ENCODE assay signal across 21 cellular contexts in genomic region chr9:10134266-10134665, GRCh38.
DNase-seq lines count a peak whose midpoint lies in the region; ATAC-seq and TF ChIP-seq lines count a peak whose summit lies in the region.
"Had no signal": no experiment of that assay in that cellular context is flagged by ENCODE, and none has a peak within 500 bp of the region (broad histone marks: within the 10 kb centered on the region; RNA-seq: fewer than 3 reads in every experiment).

No MANE protein-coding gene starts in this region.

- no peak overlapping the region for H3K9ac ChIP-seq in neural progenitor cell
- H3K9ac ChIP-seq: BLaER1, GM23248 had no signal

- H3K9me3 ChIP-seq in neural progenitor cell (ENCODE audit: low read depth) = no peaks in the 10 kb centered on the region
- H3K9me3 ChIP-seq: BLaER1, Caco-2, HAP-1 had no signal

- no peak for TF ChIP-seq CTCF in GM23338 (conservative IDR thresholded peaks at IDR 0.05; ENCODE audit: low read depth in 2 of 2)
- no peak for TF ChIP-seq CTCF in WTC11 (IDR thresholded peaks at IDR 0.05)
- no peak for TF ChIP-seq CTCF in neural progenitor cell (IDR thresholded peaks at IDR 0.05)

- H3K27me3 ChIP-seq in GM23338 (ENCODE audit: insufficient read depth) (no peaks in the 10 kb centered on the region), neural progenitor cell (no peaks in the 10 kb centered on the region)
- H3K27me3 ChIP-seq: BLaER1 had no signal

- H3K4me3 Mint-ChIP-seq in GM23338 (no peak overlapping the region), WTC11 (no peak overlapping the region), neural progenitor cell (no peak overlapping the region)
- H3K4me3 Mint-ChIP-seq: B cell; CD4-positive, CD25-positive, alpha-beta regulatory T cell; CD8-positive, alpha-beta T cell; HFFc6 had no signal

- CTCF ChIA-PET in WTC11 (lab: Charles Lee) = no interaction called here

- ATAC-seq in GM23338 (peak; percentile 44; the same call in 1 of the 3 replicates), WTC11 (peak; percentile 66)
- ATAC-seq: CD8-positive, alpha-beta T cell; GM12878 had no signal

- H4K20me1 ChIP-seq in GM23338 (replicated peaks; ENCODE audit: insufficient read depth) = no peaks in the 10 kb centered on the region
- no peaks in the 10 kb centered on the region for H4K20me1 ChIP-seq in neural progenitor cell (ENCODE audit: low read depth)
- H4K20me1 ChIP-seq: BLaER1 had no signal

- H3K27ac ChIP-seq in GM23338 (ENCODE audit: low read depth) (no peak overlapping the region), neural progenitor cell (no peak overlapping the region)
- H3K27ac ChIP-seq: 22Rv1, BLaER1, C4-2B, GM23248 had no signal

- H3K79me2 ChIP-seq in GM23338 (replicated peaks; ENCODE audit: insufficient read depth) (no peaks in the 10 kb centered on the region), neural progenitor cell (ENCODE audit: low read depth) (no peaks in the 10 kb centered on the region)

- H3K4me2 ChIP-seq in GM23338 (0 out of 2 replicates have a peak overlapping the region, but pooled peaks have one; percentile 42), neural progenitor cell (no peak overlapping the region)
- H3K4me2 ChIP-seq: BLaER1 had no signal

- no peaks in the 10 kb centered on the region for H3K9me2 ChIP-seq in GM23338 (ENCODE audit: insufficient read depth)

- H3K4me1 Mint-ChIP-seq in GM23338 (peaks cover 12% of the 10 kb centered on the region), WTC11 (peaks cover 7% of the 10 kb centered on the region), neural progenitor cell (peaks cover 7% of the 10 kb centered on the region)
- H3K4me1 Mint-ChIP-seq: B cell; CD4-positive, CD25-positive, alpha-beta regulatory T cell had no signal

- H3K9me3 Mint-ChIP-seq in GM23338 (no peaks in the 10 kb centered on the region), WTC11 (no peaks in the 10 kb centered on the region), neural progenitor cell (no peaks in the 10 kb centered on the region)

- POLR2A ChIA-PET in WTC11 (lab: Charles Lee) = no interaction called here

- H3K36me3 ChIP-seq in GM23338 (ENCODE audit: insufficient read depth) = no peaks in the 10 kb centered on the region
- no peaks in the 10 kb centered on the region for H3K36me3 ChIP-seq in neural progenitor cell
- H3K36me3 ChIP-seq: BLaER1, HAP-1 had no signal

- peak overlapping the region; percentile 93 for H2AFZ ChIP-seq in GM23338
- peak overlapping the region; percentile 5 for H2AFZ ChIP-seq in neural progenitor cell (replicated peaks)
- H2AFZ ChIP-seq: GM23248 had no signal

- H3K36me3 Mint-ChIP-seq in GM23338 (ENCODE audit: low read depth) (no peaks in the 10 kb centered on the region), WTC11 (no peaks in the 10 kb centered on the region), neural progenitor cell (no peaks in the 10 kb centered on the region)
- H3K36me3 Mint-ChIP-seq: CD4-positive, CD25-positive, alpha-beta regulatory T cell; CD8-positive, alpha-beta T cell had no signal

- H3K27me3 Mint-ChIP-seq in GM23338 (ENCODE audit: insufficient read depth, low read depth, poor library complexity) (no peaks in the 10 kb centered on the region), WTC11 (ENCODE audit: low read depth) (no peaks in the 10 kb centered on the region), neural progenitor cell (ENCODE audit: insufficient read depth, low read depth) (no peaks in the 10 kb centered on the region)
- H3K27me3 Mint-ChIP-seq: B cell; CD4-positive, CD25-positive, alpha-beta regulatory T cell had no signal

- 0 out of 2 replicates have a peak, but pooled peaks cover 8% of the 10 kb centered on the region for H3K4me1 ChIP-seq in GM23338 (ENCODE audit: insufficient read depth)
- H3K4me1 ChIP-seq in neural progenitor cell = peaks cover 10% of the 10 kb centered on the region
- H3K4me1 ChIP-seq: Caco-2, HAP-1 had no signal

- peak; percentile 8 for DNase-seq in GM23338 (ENCODE audit: low spot score)
- no peak for DNase-seq in WTC11 (ENCODE audit: low spot score)
- DNase-seq in iPS DF 19.7 (ENCODE audit: low read depth, low spot score) = peak; percentile 3
- DNase-seq in neural progenitor cell (ENCODE audit: low spot score) = no peak
- no peak for DNase-seq in NCI-H1092 (lab: John Stamatoyannopoulos, UW)
- DNase-seq in cortex of kidney (lab: John Stamatoyannopoulos, UW) = no peak
- DNase-seq in activated CD4-positive, CD25-positive, alpha-beta regulatory T cell (lab: John Stamatoyannopoulos, UW) = no peak
- DNase-seq: Caco-2; CD4-positive, CD25-positive, alpha-beta regulatory T cell; CD8-positive, alpha-beta T cell; DMS79; EL; GDM1; GM23248; HFFc6 had no signal

- H3F3A ChIP-seq in GM23338 (replicated peaks; ENCODE audit: low read depth) (no peaks in the 10 kb centered on the region), neural progenitor cell (ENCODE audit: low read depth) (no peaks in the 10 kb centered on the region)

- H3K4me3 ChIP-seq in GM23338 (no peak overlapping the region), neural progenitor cell (no peak overlapping the region)
- H3K4me3 ChIP-seq: BLaER1, GM12878, GM23248, HAP-1 had no signal

- H3K27ac Mint-ChIP-seq in GM23338 = peak overlapping the region; percentile 71; the same call in 1 of the 2 replicates
- H3K27ac Mint-ChIP-seq in WTC11 = no peak overlapping the region
- no peak overlapping the region for H3K27ac Mint-ChIP-seq in neural progenitor cell
- H3K27ac Mint-ChIP-seq: B cell; CD4-positive, CD25-positive, alpha-beta regulatory T cell; CD8-positive, alpha-beta T cell; HFFc6 had no signal

TF ChIP-seq in GM23338, 12 proteins besides CTCF, POLR2A, EP300 and RAD21 (continues in another document):
- TF ChIP-seq EZH2phosphoT487 (IDR thresholded peaks at IDR 0.05; ENCODE audit: unreplicated experiment) (no peak), STAT1 (IDR thresholded peaks at IDR 0.05; ENCODE audit: unreplicated experiment) (no peak), CREB1 (CRISPR knock-in tag; IDR thresholded peaks at IDR 0.05; ENCODE audit: low read depth) (no peak)
- TF ChIP-seq, protein P1, sequence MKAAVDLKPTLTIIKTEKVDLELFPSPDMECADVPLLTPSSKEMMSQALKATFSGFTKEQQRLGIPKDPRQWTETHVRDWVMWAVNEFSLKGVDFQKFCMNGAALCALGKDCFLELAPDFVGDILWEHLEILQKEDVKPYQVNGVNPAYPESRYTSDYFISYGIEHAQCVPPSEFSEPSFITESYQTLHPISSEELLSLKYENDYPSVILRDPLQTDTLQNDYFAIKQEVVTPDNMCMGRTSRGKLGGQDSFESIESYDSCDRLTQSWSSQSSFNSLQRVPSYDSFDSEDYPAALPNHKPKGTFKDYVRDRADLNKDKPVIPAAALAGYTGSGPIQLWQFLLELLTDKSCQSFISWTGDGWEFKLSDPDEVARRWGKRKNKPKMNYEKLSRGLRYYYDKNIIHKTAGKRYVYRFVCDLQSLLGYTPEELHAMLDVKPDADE (IDR thresholded peaks at IDR 0.05) = no peak

TF ChIP-seq in WTC11, 78 proteins besides CTCF, POLR2A, EP300 and RAD21 (continues in another document):
- TF ChIP-seq ZNF423 (CRISPR knock-in tag; IDR thresholded peaks at IDR 0.05) = no peak
- TF ChIP-seq FOXP4 (CRISPR knock-in tag; IDR thresholded peaks at IDR 0.05) = no peak
- TF ChIP-seq ZNF219 (CRISPR knock-in tag; IDR thresholded peaks at IDR 0.05; ENCODE audit: borderline replicate concordance) = no peak
- TF ChIP-seq PREB (CRISPR knock-in tag; IDR thresholded peaks at IDR 0.05; ENCODE audit: borderline replicate concordance) = no peak
- TF ChIP-seq, protein P2, sequence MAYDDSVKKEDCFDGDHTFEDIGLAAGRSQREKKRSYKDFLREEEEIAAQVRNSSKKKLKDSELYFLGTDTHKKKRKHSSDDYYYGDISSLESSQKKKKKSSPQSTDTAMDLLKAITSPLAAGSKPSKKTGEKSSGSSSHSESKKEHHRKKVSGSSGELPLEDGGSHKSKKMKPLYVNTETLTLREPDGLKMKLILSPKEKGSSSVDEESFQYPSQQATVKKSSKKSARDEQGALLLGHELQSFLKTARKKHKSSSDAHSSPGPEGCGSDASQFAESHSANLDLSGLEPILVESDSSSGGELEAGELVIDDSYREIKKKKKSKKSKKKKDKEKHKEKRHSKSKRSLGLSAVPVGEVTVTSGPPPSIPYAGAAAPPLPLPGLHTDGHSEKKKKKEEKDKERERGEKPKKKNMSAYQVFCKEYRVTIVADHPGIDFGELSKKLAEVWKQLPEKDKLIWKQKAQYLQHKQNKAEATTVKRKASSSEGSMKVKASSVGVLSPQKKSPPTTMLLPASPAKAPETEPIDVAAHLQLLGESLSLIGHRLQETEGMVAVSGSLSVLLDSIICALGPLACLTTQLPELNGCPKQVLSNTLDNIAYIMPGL (CRISPR knock-in tag; IDR thresholded peaks at IDR 0.05) = no peak
- no peak for TF ChIP-seq ZNF138 (CRISPR knock-in tag; conservative IDR thresholded peaks at IDR 0.05)
- no peak for TF ChIP-seq NR2C2 (CRISPR knock-in tag; IDR thresholded peaks at IDR 0.05)
- TF ChIP-seq, protein P3, sequence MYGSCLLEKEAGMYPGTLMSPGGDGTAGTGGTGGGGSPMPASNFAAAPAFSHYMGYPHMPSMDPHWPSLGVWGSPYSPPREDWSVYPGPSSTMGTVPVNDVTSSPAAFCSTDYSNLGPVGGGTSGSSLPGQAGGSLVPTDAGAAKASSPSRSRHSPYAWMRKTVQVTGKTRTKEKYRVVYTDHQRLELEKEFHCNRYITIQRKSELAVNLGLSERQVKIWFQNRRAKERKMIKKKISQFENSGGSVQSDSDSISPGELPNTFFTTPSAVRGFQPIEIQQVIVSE (CRISPR knock-in tag; IDR thresholded peaks at IDR 0.05; ENCODE audit: borderline replicate concordance) = no peak

Comparison
In these comparisons a context has a peak if more than half of its experiments do, and no peak if none do; other contexts are left out.
1. DNase-seq: peak in GM23338 (single experiment) and iPS DF 19.7 (single experiment); none in WTC11 (single experiment), neural progenitor cell (single experiment), NCI-H1092 (single experiment), cortex of kidney (single experiment) and activated CD4-positive, CD25-positive, alpha-beta regulatory T cell (0 of 4).